ENCODE assay signal across 8 cellular contexts in the genomic region with DNA sequence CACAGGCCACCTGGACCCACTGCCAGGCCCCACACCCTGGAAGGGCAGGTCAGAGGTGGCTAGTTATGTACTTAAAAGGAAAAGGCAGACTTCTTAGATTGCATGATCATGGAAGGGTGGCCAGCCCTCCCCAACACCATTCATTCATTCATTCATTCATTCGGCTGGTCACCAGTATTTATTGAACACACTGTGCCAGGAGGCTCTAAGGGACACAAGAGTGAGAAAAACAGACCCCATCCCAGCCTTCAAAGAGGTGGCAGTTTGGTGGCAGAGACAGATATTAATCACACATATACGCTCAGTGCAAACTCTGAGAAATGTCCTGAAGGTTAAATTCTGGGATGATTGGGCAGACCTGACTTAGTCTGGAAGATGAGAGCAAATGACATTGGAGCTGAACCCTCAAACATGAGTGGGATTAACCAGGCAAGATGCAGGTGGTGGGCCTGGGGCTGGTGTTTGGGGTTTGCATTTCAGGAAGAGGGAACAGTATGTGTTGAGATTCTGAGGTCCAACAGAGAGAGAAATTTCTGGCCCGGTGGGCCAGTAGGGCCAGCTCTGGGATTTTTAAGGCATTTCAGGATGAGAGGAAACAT.
"Had no signal": no experiment of that assay in that cellular context is flagged by ENCODE, and none has a peak within 500 bp of the region (broad histone marks: within the 10 kb centered on the region; RNA-seq: fewer than 3 reads in every experiment).

No MANE protein-coding gene starts in this region.

- FAIRE-seq: HTR-8/SVneo had no signal

- H3K36me3 ChIP-seq: HAP-1 had no signal

- DNase-seq: GM23248, GOT3, H7, IMR-90, KBM-7 had no signal

- H3K9me3 ChIP-seq: HAP-1 had no signal

- H3K4me3 ChIP-seq: GM23248, HAP-1 had no signal

- H2AFZ ChIP-seq: GM23248 had no signal

- H3K27ac ChIP-seq: GM23248 had no signal

- ATAC-seq: HCT116 had no signal

- H3K9ac ChIP-seq: GM23248 had no signal
